In the genomic region with DNA sequence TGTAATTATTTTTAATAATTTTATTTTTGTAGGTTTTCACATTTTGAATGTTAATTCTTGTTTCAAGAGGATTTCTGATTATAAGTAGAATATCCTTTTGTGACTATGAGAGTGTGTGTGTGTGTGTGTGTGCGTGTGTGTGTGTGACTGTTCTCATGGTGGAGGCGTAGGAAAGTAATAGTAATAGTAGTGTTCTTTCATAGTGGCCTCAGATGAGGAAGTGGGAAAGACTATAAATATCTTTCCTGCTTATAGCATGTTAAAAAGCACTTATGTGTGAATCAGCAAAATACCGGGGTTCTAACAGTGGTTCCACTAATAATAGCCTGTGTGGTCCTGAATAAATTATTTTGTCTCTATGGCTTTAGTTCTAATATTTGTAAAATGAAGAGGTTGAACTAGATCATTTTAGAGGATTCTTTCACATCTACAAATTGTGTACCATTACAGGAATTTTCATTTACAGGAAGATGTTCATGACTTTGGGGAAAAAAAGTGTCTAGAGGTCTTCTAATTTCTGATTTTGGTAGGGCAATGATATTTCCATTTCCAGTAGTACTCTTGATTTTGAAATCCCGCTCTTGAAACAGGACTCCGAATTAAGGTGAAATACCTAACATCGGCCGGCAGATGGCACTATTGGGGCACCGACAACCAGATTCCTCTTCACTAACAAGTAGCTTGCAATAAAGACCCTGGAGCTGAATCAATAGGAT, we compare ENCODE assay signal across 8 cellular contexts. TPM values are rescaled to one million over a fixed set of nuclear protein-coding genes. Genes with fewer than 3 reads are reported as not detected.
DNase-seq lines count a peak whose midpoint lies in the region; ATAC-seq, FAIRE-seq and TF ChIP-seq lines count a peak whose summit lies in the region.

No MANE protein-coding gene starts in this region.

- CTCF ChIA-PET in A549 (lab: Yijun Ruan, JAX), result interaction anchor here (0.7 to 1.4 kb wide), 20 partner anchors 9 to 515 kb away, joined by 3 to 6 read pairs (median 4); a partner anchor contains a TSS

- H3K27ac ChIP-seq in A549, result no peak overlapping the region
- no peak overlapping the region for H3K27ac ChIP-seq in WERI-Rb-1

- no peak overlapping the region for H3K4me3 ChIP-seq in A549
- no peak overlapping the region for H3K4me3 ChIP-seq in WERI-Rb-1 (ENCODE audit: low read depth, low read length)
- H3K4me3 ChIP-seq in cardiac fibroblast (replicated peaks in 1 of 2; ENCODE audit: low read depth in 2 of 2, low read length in 2 of 2), result no peak overlapping the region

- no peaks in the 10 kb centered on the region for H3K4me1 ChIP-seq in A549

- peak in 1 of 2 experiments; percentile 37; a peak in 2 of 6 replicates for ATAC-seq in A549
- peak; percentile 90 for ATAC-seq in HG02852 (IDR thresholded peaks at IDR 0.05; ENCODE audit: unreplicated experiment)

- peak; percentile 65 to 66 for TF ChIP-seq RAD21 in A549 (conservative IDR thresholded peaks at IDR 0.05 in 1 of 2, IDR thresholded peaks at IDR 0.05 in 1 of 2)

- POLR2A ChIA-PET in A549 (lab: Yijun Ruan, JAX), result no interaction called here

- no peaks in the 10 kb centered on the region for H3K36me3 ChIP-seq in WERI-Rb-1

- H3K9me3 ChIP-seq in A549 (no peaks in the 10 kb centered on the region), WERI-Rb-1 (ENCODE audit: severe bottlenecking) (no peaks in the 10 kb centered on the region)

- DNase-seq in A549 (ENCODE audit: low read depth in 1 of 2, low spot score in 1 of 2), result peak; percentile 10 to 71
- peak; percentile 18 for DNase-seq in GM12891 (ENCODE audit: insufficient read length, low spot score)
- peak; percentile 27 for DNase-seq in NCI-H1694 (lab: John Stamatoyannopoulos, UW)
- DNase-seq in WERI-Rb-1, result peak; percentile 73
- peak; percentile 90 to 91 for DNase-seq in cardiac fibroblast (ENCODE audit: low read depth in 2 of 2)
- DNase-seq in left kidney (ENCODE audit: low read depth, low spot score), result peak; percentile 87
- DNase-seq in stimulated activated CD4-positive, alpha-beta T cell treated with anti-CD3 and anti-CD28 coated beads, TNF-alpha, amount 100 ng/mL, for 1 hour (ENCODE audit: low read depth in 3 of 3, low spot score in 1 of 3), result peak; percentile 12 to 57 (median 34)

- no peaks in the 10 kb centered on the region for H3K27me3 ChIP-seq in WERI-Rb-1 (ENCODE audit: insufficient read depth, low read depth, severe bottlenecking)

- WGBS in A549 (ENCODE audit: missing lambda C conversion rate), result 7% methylated on average over 8 of the region's 8 CpGs

- TF ChIP-seq POLR2A in A549 (IDR thresholded peaks at IDR 0.05; ENCODE audit: low read length) (no peak), GM12891 (IDR thresholded peaks at IDR 0.05; ENCODE audit: low read depth, low read length) (no peak)

- TF ChIP-seq CTCF in A549 (IDR thresholded peaks at IDR 0.05), result peak; percentile 68
- peak; percentile 40 for TF ChIP-seq CTCF in WERI-Rb-1 (IDR thresholded peaks at IDR 0.05; ENCODE audit: low read depth, low read length)
- TF ChIP-seq CTCF in cardiac fibroblast (IDR thresholded peaks at IDR 0.05; ENCODE audit: low read depth, low read length), result peak; percentile 62

- no peak overlapping the region for H3K4me2 ChIP-seq in A549

- TF ChIP-seq EP300 in A549 (IDR thresholded peaks at IDR 0.05), result no peak

- FAIRE-seq in A549 (lab: Jason Lieb, UNC) (no peak), GM12891 (lab: Jason Lieb, UNC) (peak; percentile 85)

TF ChIP-seq in A549, 52 proteins besides CTCF, POLR2A, EP300 and RAD21:
- TF ChIP-seq FOXS1 (CRISPR knock-in tag; IDR thresholded peaks at IDR 0.05) (no peak), SMC3 (IDR thresholded peaks at IDR 0.05) (peak; percentile 57; the same call in 2 of the 3 replicates)

TF ChIP-seq in GM12891, 5 proteins besides CTCF, POLR2A, EP300 and RAD21:
- TF ChIP-seq TAF1 (IDR thresholded peaks at IDR 0.05; ENCODE audit: low read depth, low read length), result no peak
- TF ChIP-seq SPI1 (IDR thresholded peaks at IDR 0.05; ENCODE audit: low read depth, low read length), result peak; percentile 97

RNA-seq across cellular contexts. Expression of a gene that starts 29.9 kb away (rescaled TPM):
- polyA plus RNA-seq in A549 (2011; rRNA removed), result not detected in 2 replicates
- not detected in 2 replicates for polyA plus RNA-seq in A549 (2012; cell fraction: cytosol; rRNA removed)
- polyA plus RNA-seq in A549 (2012; cell fraction: nucleus; rRNA removed), result not detected in 2 replicates
- not detected in 3 replicates for polyA plus RNA-seq in A549 (2017; fragmentation: RNase III; extraction: RNeasy Plus Mini Kit Qiagen cat#74134 plus additional on column Dnase treatment)
- polyA minus RNA-seq in A549 (2011; rRNA and poly(A)+ RNA removed), result not detected in 2 replicates
- polyA plus RNA-seq in GM12891 (2012; ENCODE audit: low read depth, missing spikeins), result not detected

RNA-seq across cellular contexts. Expression of a gene that starts 44.2 kb away (rescaled TPM):
- polyA plus RNA-seq in A549 (2011; rRNA removed) (1.5 TPM in 2 replicates), A549 (2017; fragmentation: RNase III; extraction: RNeasy Plus Mini Kit Qiagen cat#74134 plus additional on column Dnase treatment) (0.12 to 0.24 TPM (median 0.18 TPM) in 3 replicates)
- polyA plus RNA-seq in A549 (2012; cell fraction: cytosol; rRNA removed), result 0.41 and 0.56 TPM in 2 replicates
- 0.43 and 0.56 TPM in 2 replicates for polyA plus RNA-seq in A549 (2012; cell fraction: nucleus; rRNA removed)
- polyA minus RNA-seq in A549 (2011; rRNA and poly(A)+ RNA removed), result 0.83 and 1.7 TPM in 2 replicates
- polyA plus RNA-seq in GM12891 (2012; ENCODE audit: low read depth, missing spikeins), result 1.5 TPM

RNA-seq across cellular contexts. Expression of a gene that starts 44.5 kb away (rescaled TPM):
- polyA plus RNA-seq in A549 (2011; rRNA removed) (not detected in 2 replicates), A549 (2017; fragmentation: RNase III; extraction: RNeasy Plus Mini Kit Qiagen cat#74134 plus additional on column Dnase treatment) (not detected in 3 replicates)
- polyA plus RNA-seq in A549 (2012; cell fraction: cytosol; rRNA removed), result not detected in 2 replicates
- not detected in 2 replicates for polyA plus RNA-seq in A549 (2012; cell fraction: nucleus; rRNA removed)
- not detected in 2 replicates for polyA minus RNA-seq in A549 (2011; rRNA and poly(A)+ RNA removed)
- not detected for polyA plus RNA-seq in GM12891 (2012; ENCODE audit: low read depth, missing spikeins)

RNA-seq across cellular contexts. Expression of a gene that starts 48.3 kb away (rescaled TPM):
- polyA plus RNA-seq in A549 (2011; rRNA removed) (not detected in 2 replicates), A549 (2017; fragmentation: RNase III; extraction: RNeasy Plus Mini Kit Qiagen cat#74134 plus additional on column Dnase treatment) (not detected in 3 replicates)
- polyA plus RNA-seq in A549 (2012; cell fraction: cytosol; rRNA removed), result not detected in 2 replicates
- polyA plus RNA-seq in A549 (2012; cell fraction: nucleus; rRNA removed), result not detected in 2 replicates
- polyA minus RNA-seq in A549 (2011; rRNA and poly(A)+ RNA removed), result not detected in 2 replicates
- not detected for polyA plus RNA-seq in GM12891 (2012; ENCODE audit: low read depth, missing spikeins)

RNA-seq across cellular contexts. Expression of a gene that starts 58.3 kb away (rescaled TPM):
- polyA plus RNA-seq in A549 (2011; rRNA removed) (not detected in 2 replicates), A549 (2017; fragmentation: RNase III; extraction: RNeasy Plus Mini Kit Qiagen cat#74134 plus additional on column Dnase treatment) (not detected in 3 replicates)
- not detected in 2 replicates for polyA plus RNA-seq in A549 (2012; cell fraction: cytosol; rRNA removed)
- polyA plus RNA-seq in A549 (2012; cell fraction: nucleus; rRNA removed), result not detected in 2 replicates
- not detected in 2 replicates for polyA minus RNA-seq in A549 (2011; rRNA and poly(A)+ RNA removed)
- not detected for polyA plus RNA-seq in GM12891 (2012; ENCODE audit: low read depth, missing spikeins)

Comparison
In these comparisons a context has a peak if more than half of its experiments do, and no peak if none do; other contexts are left out.
1. DNase-seq: peak in every context shown above with its lines; median percentile 90 in cardiac fibroblast; 87 in left kidney; 73 in WERI-Rb-1; 40 in A549; 34 in stimulated activated CD4-positive, alpha-beta T cell treated with anti-CD3 and anti-CD28 coated beads, TNF-alpha, amount 100 ng/mL, for 1 hour; 27 in NCI-H1694; 18 in GM12891.